ENCODE assay signal across 33 cellular contexts in genomic region chr9:38081356-38082108, GRCh38. TPM values are rescaled to one million over a fixed set of nuclear protein-coding genes. Genes with fewer than 3 reads are reported as not detected.
DNase-seq lines count a peak whose midpoint lies in the region; ATAC-seq and TF ChIP-seq lines count a peak whose summit lies in the region.
"Had no signal": no experiment of that assay in that cellular context is flagged by ENCODE, and none has a peak within 500 bp of the region (broad histone marks: within the 10 kb centered on the region; RNA-seq: fewer than 3 reads in every experiment).

No MANE protein-coding gene starts in this region.

- H3K27ac Mint-ChIP-seq in activated CD8-positive, alpha-beta memory T cell treated with anti-CD3 and anti-CD28 coated beads, Interleukin-2, amount 10 ng/mL, durations not matched to agents 7 days and 5 days: no peak overlapping the region
- H3K27ac Mint-ChIP-seq in type B pancreatic cell: no peak overlapping the region
- H3K27ac Mint-ChIP-seq in activated T-cell treated with anti-CD3 and anti-CD28 coated beads, Interleukin-2, amount 50 U/mL, for 72 hours: no peak overlapping the region
- H3K27ac Mint-ChIP-seq: activated CD8-positive, alpha-beta T cell treated with anti-CD3 and anti-CD28 coated beads, Interleukin-2, amount 10 ng/mL, durations not matched to agents 7 days and 5 days; activated naive CD8-positive, alpha-beta T cell treated with anti-CD3 and anti-CD28 coated beads for 36 hours; natural killer cell treated with Interleukin-12 subunit alpha and Interleukin-12 subunit beta and Interleukin-15 and Interleukin-18, amount 100 ng/mL, for 72 hours; stimulated activated naive B cell treated with anti-CD40 and anti-IgM and Interleukin-4, amounts not matched to agents 10 μg/mL and 1 μg/mL and 100 μg/mL, for 72 hours had no signal

- H3K9me3 ChIP-seq in esophagus muscularis mucosa: no peaks in the 10 kb centered on the region
- H3K9me3 ChIP-seq: mucosa of descending colon, upper lobe of left lung had no signal

- TF ChIP-seq CTCF in esophagus muscularis mucosa (IDR thresholded peaks at IDR 0.05) (no peak), type B pancreatic cell (conservative IDR thresholded peaks at IDR 0.05) (no peak)

- peak; percentile 23 for DNase-seq in activated CD8-positive, alpha-beta memory T cell treated with anti-CD3 and anti-CD28 coated beads, Interleukin-2, amount 10 ng/mL, durations not matched to agents 7 days and 5 days
- no peak for DNase-seq in activated CD8-positive, alpha-beta memory T cell treated with anti-CD3 and anti-CD28 coated beads, Interleukin-2, amount 50 U/mL, for 4 hours
- peak; percentile 61 for DNase-seq in amniotic epithelial cell (ENCODE audit: low read depth)
- DNase-seq in esophagus muscularis mucosa (ENCODE audit: extremely low spot score): peak; percentile 72
- peak; percentile 54 for DNase-seq in type B pancreatic cell (ENCODE audit: extremely low spot score, unreplicated experiment)
- no peak for DNase-seq in activated T-cell treated with anti-CD3 and anti-CD28 coated beads, Interleukin-2, amount 50 U/mL, for 72 hours
- no peak for DNase-seq in kidney glomerular epithelial cell (lab: John Stamatoyannopoulos, UW)
- DNase-seq: activated CD4-positive, alpha-beta T cell treated with anti-CD3 and anti-CD28 coated beads for 4 hours; activated CD8-positive, alpha-beta T cell treated with anti-CD3 and anti-CD28 coated beads, Interleukin-2, amount 10 ng/mL, durations not matched to agents 7 days and 5 days; activated effector memory CD4-positive, alpha-beta T cell treated with anti-CD3 and anti-CD28 coated beads, Interleukin-2, amount 50 U/mL, for 16 hours; activated naive CD8-positive, alpha-beta T cell treated with anti-CD3 and anti-CD28 coated beads for 36 hours; activated T-cell treated with anti-CD3 and anti-CD28 coated beads, Interleukin-2, amount 50 U/mL, for 1 hour; aorta; C1 segment of cervical spinal cord; central memory CD4-positive, alpha-beta T cell; foreskin melanocyte; KBM-7; mucosa of descending colon; NCI-H1417; NCI-H2029 treated with DMSO at 0.1 percent for 48 hours; NCI-H524 treated with DMSO at 0.1 percent for 48 hours; PC-9; Right ventricle myocardium superior; stimulated activated naive B cell treated with anti-CD40 and anti-IgM and Interleukin-4, amounts not matched to agents 10 μg/mL and 1 μg/mL and 100 μg/mL, for 72 hours; substantia nigra; T-helper 9 cell; upper lobe of left lung had no signal

- TF ChIP-seq POLR2A in esophagus muscularis mucosa (IDR thresholded peaks at IDR 0.05; ENCODE audit: low read depth): no peak

- intact Hi-C loops in esophagus muscularis mucosa (cut with DNase I): no loop called here

- no peak overlapping the region for H3K27ac ChIP-seq in esophagus muscularis mucosa (replicated peaks in 1 of 4)
- H3K27ac ChIP-seq: 22Rv1, PC-9, skin epidermis, upper lobe of left lung, VCaP had no signal

- H3K9me3 Mint-ChIP-seq in activated CD8-positive, alpha-beta memory T cell treated with anti-CD3 and anti-CD28 coated beads, Interleukin-2, amount 10 ng/mL, durations not matched to agents 7 days and 5 days (ENCODE audit: low read depth): no peaks in the 10 kb centered on the region
- H3K9me3 Mint-ChIP-seq in type B pancreatic cell: no peaks in the 10 kb centered on the region
- no peaks in the 10 kb centered on the region for H3K9me3 Mint-ChIP-seq in activated T-cell treated with anti-CD3 and anti-CD28 coated beads, Interleukin-2, amount 50 U/mL, for 72 hours
- H3K9me3 Mint-ChIP-seq: activated naive CD8-positive, alpha-beta T cell treated with anti-CD3 and anti-CD28 coated beads for 36 hours; natural killer cell treated with Interleukin-12 subunit alpha and Interleukin-12 subunit beta and Interleukin-15 and Interleukin-18, amount 100 ng/mL, for 72 hours had no signal

- no peak for ATAC-seq in activated CD8-positive, alpha-beta memory T cell treated with anti-CD3 and anti-CD28 coated beads, Interleukin-2, amount 10 ng/mL, durations not matched to agents 7 days and 5 days
- ATAC-seq in HG02588 (IDR thresholded peaks at IDR 0.05; ENCODE audit: unreplicated experiment): no peak
- ATAC-seq in activated T-cell treated with anti-CD3 and anti-CD28 coated beads, Interleukin-2, amount 50 U/mL, for 72 hours (replicated peaks in 1 of 2): no peak
- ATAC-seq: activated CD8-positive, alpha-beta T cell treated with anti-CD3 and anti-CD28 coated beads, Interleukin-2, amount 10 ng/mL, durations not matched to agents 7 days and 5 days; mucosa of descending colon; natural killer cell treated with Interleukin-12 subunit alpha and Interleukin-12 subunit beta and Interleukin-15 and Interleukin-18, amount 100 ng/mL, for 72 hours; stimulated activated naive B cell treated with anti-CD40 and anti-IgM and Interleukin-4, amounts not matched to agents 10 μg/mL and 1 μg/mL and 100 μg/mL, for 72 hours had no signal

- H3K4me3 Mint-ChIP-seq in activated CD8-positive, alpha-beta memory T cell treated with anti-CD3 and anti-CD28 coated beads, Interleukin-2, amount 10 ng/mL, durations not matched to agents 7 days and 5 days: no peak overlapping the region
- no peak overlapping the region for H3K4me3 Mint-ChIP-seq in type B pancreatic cell
- no peak overlapping the region for H3K4me3 Mint-ChIP-seq in activated T-cell treated with anti-CD3 and anti-CD28 coated beads, Interleukin-2, amount 50 U/mL, for 72 hours
- H3K4me3 Mint-ChIP-seq: activated CD8-positive, alpha-beta T cell treated with anti-CD3 and anti-CD28 coated beads, Interleukin-2, amount 10 ng/mL, durations not matched to agents 7 days and 5 days; activated naive CD8-positive, alpha-beta T cell treated with anti-CD3 and anti-CD28 coated beads for 36 hours; natural killer cell treated with Interleukin-12 subunit alpha and Interleukin-12 subunit beta and Interleukin-15 and Interleukin-18, amount 100 ng/mL, for 72 hours; stimulated activated naive B cell treated with anti-CD40 and anti-IgM and Interleukin-4, amounts not matched to agents 10 μg/mL and 1 μg/mL and 100 μg/mL, for 72 hours had no signal

- TF ChIP-seq EP300 in esophagus muscularis mucosa (IDR thresholded peaks at IDR 0.05): no peak

- no peak overlapping the region for H3K4me3 ChIP-seq in esophagus muscularis mucosa
- H3K4me3 ChIP-seq: lung, mucosa of descending colon, PC-9, skin epidermis, upper lobe of left lung had no signal

- no peaks in the 10 kb centered on the region for H3K36me3 ChIP-seq in esophagus muscularis mucosa
- H3K36me3 ChIP-seq: upper lobe of left lung had no signal

- H3K27me3 ChIP-seq in esophagus muscularis mucosa: no peaks in the 10 kb centered on the region
- H3K27me3 ChIP-seq: upper lobe of left lung had no signal

- H3K4me1 ChIP-seq in esophagus muscularis mucosa: peaks cover 0 to 6% (median 0%) of the 10 kb centered on the region in 4 donors
- H3K4me1 ChIP-seq: upper lobe of left lung had no signal

- H3K4me1 Mint-ChIP-seq in activated CD8-positive, alpha-beta memory T cell treated with anti-CD3 and anti-CD28 coated beads, Interleukin-2, amount 10 ng/mL, durations not matched to agents 7 days and 5 days: no peaks in the 10 kb centered on the region
- peaks cover 5% of the 10 kb centered on the region for H3K4me1 Mint-ChIP-seq in type B pancreatic cell (ENCODE audit: unreplicated experiment)
- no peaks in the 10 kb centered on the region for H3K4me1 Mint-ChIP-seq in activated T-cell treated with anti-CD3 and anti-CD28 coated beads, Interleukin-2, amount 50 U/mL, for 72 hours (ENCODE audit: low read depth)
- H3K4me1 Mint-ChIP-seq: stimulated activated naive B cell treated with anti-CD40 and anti-IgM and Interleukin-4, amounts not matched to agents 10 μg/mL and 1 μg/mL and 100 μg/mL, for 72 hours had no signal

- CTCF ChIA-PET in activated CD8-positive, alpha-beta memory T cell treated with anti-CD3 and anti-CD28 coated beads, Interleukin-2, amount 10 ng/mL, durations not matched to agents 7 days and 5 days (lab: Charles Lee): interaction anchor here (1.2 kb wide), 1 partner anchor 168 kb away, joined by 3 read pairs; no protein-coding TSS in a partner anchor

- WGBS in esophagus muscularis mucosa: 77% methylated on average over 8 of the region's 8 CpGs

- peaks cover 35% of the 10 kb centered on the region for H3K27me3 Mint-ChIP-seq in activated CD8-positive, alpha-beta memory T cell treated with anti-CD3 and anti-CD28 coated beads, Interleukin-2, amount 10 ng/mL, durations not matched to agents 7 days and 5 days
- H3K27me3 Mint-ChIP-seq in type B pancreatic cell: no peaks in the 10 kb centered on the region
- peaks cover 29% of the 10 kb centered on the region for H3K27me3 Mint-ChIP-seq in activated T-cell treated with anti-CD3 and anti-CD28 coated beads, Interleukin-2, amount 50 U/mL, for 72 hours (ENCODE audit: low read depth)

- no peaks in the 10 kb centered on the region for H3K36me3 Mint-ChIP-seq in activated CD8-positive, alpha-beta memory T cell treated with anti-CD3 and anti-CD28 coated beads, Interleukin-2, amount 10 ng/mL, durations not matched to agents 7 days and 5 days
- no peaks in the 10 kb centered on the region for H3K36me3 Mint-ChIP-seq in type B pancreatic cell
- H3K36me3 Mint-ChIP-seq in activated T-cell treated with anti-CD3 and anti-CD28 coated beads, Interleukin-2, amount 50 U/mL, for 72 hours (ENCODE audit: insufficient read depth in 2 of 2): no peaks in the 10 kb centered on the region
- H3K36me3 Mint-ChIP-seq: activated naive CD8-positive, alpha-beta T cell treated with anti-CD3 and anti-CD28 coated beads for 36 hours; natural killer cell treated with Interleukin-12 subunit alpha and Interleukin-12 subunit beta and Interleukin-15 and Interleukin-18, amount 100 ng/mL, for 72 hours; stimulated activated naive B cell treated with anti-CD40 and anti-IgM and Interleukin-4, amounts not matched to agents 10 μg/mL and 1 μg/mL and 100 μg/mL, for 72 hours had no signal

RNA-seq across cellular contexts. Expression of gene SHB, which starts 12.5 kb away (rescaled TPM):
- 1 to 10 TPM in 1 of 2 experiments, under 1 TPM in 1; 0.23 to 1.1 TPM for total RNA-seq in activated CD8-positive, alpha-beta memory T cell treated with anti-CD3 and anti-CD28 coated beads, Interleukin-2, amount 10 ng/mL, durations not matched to agents 7 days and 5 days
- total RNA-seq in esophagus muscularis mucosa (10 to 100 TPM; 16.6 to 21.2 (median 21.0) TPM), type B pancreatic cell (ENCODE audit: low replicate concordance) (14.4 and 20.0 TPM in 2 replicates)
- total RNA-seq in activated T-cell treated with anti-CD3 and anti-CD28 coated beads, Interleukin-2, amount 50 U/mL, for 72 hours: 1 to 10 TPM; 1.0 to 1.6 TPM

Comparison
In these comparisons a context has a peak if more than half of its experiments do, and no peak if none do; other contexts are left out.
1. DNase-seq: peak in activated CD8-positive, alpha-beta memory T cell treated with anti-CD3 and anti-CD28 coated beads, Interleukin-2, amount 10 ng/mL, durations not matched to agents 7 days and 5 days (single experiment), amniotic epithelial cell (single experiment), esophagus muscularis mucosa (single experiment) and type B pancreatic cell (single experiment); none in activated CD8-positive, alpha-beta memory T cell treated with anti-CD3 and anti-CD28 coated beads, Interleukin-2, amount 50 U/mL, for 4 hours (single experiment), activated T-cell treated with anti-CD3 and anti-CD28 coated beads, Interleukin-2, amount 50 U/mL, for 72 hours (0 of 2) and kidney glomerular epithelial cell (single experiment).